8 cellular contexts compared by ENCODE assay signal in genomic region chr2:68943581-68944568, GRCh38. TPM values are rescaled to one million over a fixed set of nuclear protein-coding genes. Genes with fewer than 3 reads are reported as not detected.
DNase-seq lines count a peak whose midpoint lies in the region; TF ChIP-seq lines count a peak whose summit lies in the region.

No MANE protein-coding gene starts in this region.

- no peak overlapping the region for H3K4me2 ChIP-seq in OCI-LY1 (ENCODE audit: low read length)

- H3K27ac ChIP-seq in OCI-LY1 (ENCODE audit: low read depth, low read length, poor library complexity, severe bottlenecking) (no peak overlapping the region), esophagus muscularis mucosa (replicated peaks in 1 of 4) (no peak overlapping the region)

- intact Hi-C loops in esophagus muscularis mucosa (cut with DNase I) = loop anchor here (2.0 to 5.0 kb wide), 2 partner anchors 68 to 365 kb away; partner anchors contain the start of gene ANTXR1

- H3K9me3 ChIP-seq in OCI-LY1 (ENCODE audit: low read length) = peaks cover 2% of the 10 kb centered on the region; the same call in 1 of the 2 replicates
- H3K9me3 ChIP-seq in esophagus muscularis mucosa = no peaks in the 10 kb centered on the region

- no peak overlapping the region for H3K9ac ChIP-seq in OCI-LY1 (ENCODE audit: low read length)

- WGBS in esophagus muscularis mucosa = 31% methylated on average over 20 of the region's 27 CpGs

- H3K4me1 ChIP-seq in OCI-LY1 (ENCODE audit: insufficient read depth, low read length, severe bottlenecking) = no peaks in the 10 kb centered on the region
- peaks cover 6 to 10% (median 10%) of the 10 kb centered on the region in 4 donors for H3K4me1 ChIP-seq in esophagus muscularis mucosa

- no peak for TF ChIP-seq EP300 in esophagus muscularis mucosa (IDR thresholded peaks at IDR 0.05)

- no peaks in the 10 kb centered on the region for H3K9me2 ChIP-seq in OCI-LY1 (ENCODE audit: low read depth, low read length)

- TF ChIP-seq POLR2A in esophagus muscularis mucosa (IDR thresholded peaks at IDR 0.05; ENCODE audit: low read depth) = no peak

- no peak overlapping the region for H2AFZ ChIP-seq in OCI-LY1 (ENCODE audit: low read length)

- TF ChIP-seq CTCF in OCI-LY1 (IDR thresholded peaks at IDR 0.05; ENCODE audit: low read length) (peak; percentile 75), esophagus muscularis mucosa (IDR thresholded peaks at IDR 0.05) (peak; percentile 74 to 90 (median 81))

- H3K36me3 ChIP-seq in OCI-LY1 (ENCODE audit: insufficient read depth, low read length) = no peaks in the 10 kb centered on the region; the same call in 1 of the 2 replicates
- H3K36me3 ChIP-seq in esophagus muscularis mucosa = no peaks in the 10 kb centered on the region

- no peaks in the 10 kb centered on the region for H3K79me2 ChIP-seq in OCI-LY1 (ENCODE audit: insufficient read depth, low read length)

- H3K27me3 ChIP-seq in OCI-LY1 (ENCODE audit: insufficient read depth, low read length) = peaks cover 7% of the 10 kb centered on the region; the same call in 1 of the 2 replicates
- no peaks in the 10 kb centered on the region for H3K27me3 ChIP-seq in esophagus muscularis mucosa

- H3K4me3 ChIP-seq in Jurkat, Clone E6-1 (ENCODE audit: low read length) = no peak overlapping the region
- H3K4me3 ChIP-seq in OCI-LY1 (ENCODE audit: low read depth, low read length, poor library complexity, severe bottlenecking) (no peak overlapping the region), esophagus muscularis mucosa (no peak overlapping the region)

- peak; percentile 35 for DNase-seq in GM04503 (ENCODE audit: low read depth)
- DNase-seq in Jurkat, Clone E6-1 (ENCODE audit: low read depth, low spot score) = peak; percentile 71
- peak; percentile 53 for DNase-seq in activated T-cell treated with anti-CD3 and anti-CD28 coated beads for 24 hours (ENCODE audit: low read depth)
- DNase-seq in esophagus muscularis mucosa (ENCODE audit: extremely low spot score) = no peak
- peak; percentile 79 for DNase-seq in myocyte (ENCODE audit: low read depth)
- DNase-seq in stromal cell of bone marrow (ENCODE audit: low read depth) = peak; percentile 31
- DNase-seq in globus pallidus (ENCODE audit: low spot score) = no peak

- H3F3A ChIP-seq in OCI-LY1 (ENCODE audit: insufficient read depth, low read length) = no peaks in the 10 kb centered on the region

- no peaks in the 10 kb centered on the region for H4K20me1 ChIP-seq in OCI-LY1 (ENCODE audit: insufficient read depth, low read length)

RNA-seq across cellular contexts. Expression of gene GKN2, which starts 8.8 kb away (rescaled TPM):
- polyA plus RNA-seq in Jurkat, Clone E6-1 (2012; ENCODE audit: insufficient read depth, insufficient read length) = not detected
- not detected for total RNA-seq in esophagus muscularis mucosa
- not detected in 2 replicates for total RNA-seq in myocyte
- not detected for polyA plus RNA-seq in myocyte (2012)

RNA-seq across cellular contexts. Expression of gene GKN1, which starts 30.6 kb away (rescaled TPM):
- polyA plus RNA-seq in Jurkat, Clone E6-1 (2012; ENCODE audit: insufficient read depth, insufficient read length) = not detected
- total RNA-seq in esophagus muscularis mucosa (not detected), myocyte (not detected in 2 replicates)
- 0.10 TPM for polyA plus RNA-seq in myocyte (2012)

Comparison
In these comparisons a context has a peak if more than half of its experiments do, and no peak if none do; other contexts are left out.
1. DNase-seq: peak in GM04503 (single experiment), Jurkat, Clone E6-1 (single experiment), activated T-cell treated with anti-CD3 and anti-CD28 coated beads for 24 hours (single experiment), myocyte (single experiment) and stromal cell of bone marrow (single experiment); none in esophagus muscularis mucosa (single experiment) and globus pallidus (single experiment).